In genomic region chr4:148327683-148328082, GRCh38 we compare ENCODE assay signal across 30 cellular contexts.
"Had no signal": no experiment of that assay in that cellular context is flagged by ENCODE, and none has a peak within 500 bp of the region (broad histone marks: within the 10 kb centered on the region; RNA-seq: fewer than 3 reads in every experiment).

No MANE protein-coding gene starts in this region.

- H3K27ac ChIP-seq: adrenal gland, body of pancreas, epithelial cell of prostate, esophagus squamous epithelium, gastroesophageal sphincter had no signal

- H3K4me3 ChIP-seq: adrenal gland, body of pancreas, esophagus squamous epithelium, gastroesophageal sphincter had no signal

- H3K4me1 ChIP-seq: adrenal gland, body of pancreas, esophagus squamous epithelium, gastroesophageal sphincter had no signal

- H3K27me3 ChIP-seq: adrenal gland, body of pancreas, esophagus squamous epithelium, gastroesophageal sphincter had no signal

- H3K27me3 Mint-ChIP-seq: activated CD4-positive, alpha-beta memory T cell treated with anti-CD3 and anti-CD28 coated beads for 36 hours; activated CD4-positive, alpha-beta T cell treated with anti-CD3 and anti-CD28 coated beads for 36 hours; activated CD4-positive, alpha-beta T cell treated with anti-CD3 and anti-CD28 coated beads, Interleukin-2, amount 10 ng/mL, durations not matched to agents 24 days and 14 days; activated naive CD8-positive, alpha-beta T cell; activated T-helper 17 cell treated with anti-CD3 and anti-CD28 coated beads, Interleukin-2, amount 50 U/mL, for 72 hours; T-cell had no signal

- H3K9me3 ChIP-seq: adrenal gland, body of pancreas, esophagus squamous epithelium, gastroesophageal sphincter had no signal

- H3K4me1 Mint-ChIP-seq: activated CD4-positive, alpha-beta T cell treated with anti-CD3 and anti-CD28 coated beads, Interleukin-2, amount 10 ng/mL, durations not matched to agents 24 days and 14 days had no signal

- H3K36me3 ChIP-seq: adrenal gland, esophagus squamous epithelium, gastroesophageal sphincter had no signal

- H3K4me3 Mint-ChIP-seq: activated CD4-positive, alpha-beta memory T cell treated with anti-CD3 and anti-CD28 coated beads for 36 hours; activated CD4-positive, alpha-beta T cell treated with anti-CD3 and anti-CD28 coated beads for 36 hours; activated CD4-positive, alpha-beta T cell treated with anti-CD3 and anti-CD28 coated beads, Interleukin-2, amount 10 ng/mL, durations not matched to agents 24 days and 14 days; activated naive CD8-positive, alpha-beta T cell; activated T-cell treated with anti-CD3 and anti-CD28 coated beads, Interleukin-2, amount 50 U/mL, for 4 hours; activated T-helper 17 cell treated with anti-CD3 and anti-CD28 coated beads, Interleukin-2, amount 50 U/mL, for 72 hours; T-cell; T-helper 1 cell treated with Interleukin-12 subunit alpha and Interleukin-12 subunit beta and Interleukin-4 antibody, amounts not matched to agents 30 μg/mL and 1 μg/mL, for 36 hours; T-helper 2 cell treated with Interferon-gamma antibody and Interleukin-4, amounts not matched to agents 5 μg/mL and 100 μg/mL, for 36 hours had no signal

- ATAC-seq: activated CD4-positive, alpha-beta T cell treated with anti-CD3 and anti-CD28 coated beads for 36 hours; activated T-cell treated with anti-CD3 and anti-CD28 coated beads, Interleukin-2, amount 50 U/mL, for 4 hours; activated T-helper 17 cell treated with anti-CD3 and anti-CD28 coated beads, Interleukin-2, amount 50 U/mL, for 72 hours; body of pancreas; gastroesophageal sphincter; T-cell had no signal

- H3K27ac Mint-ChIP-seq: activated CD4-positive, alpha-beta memory T cell treated with anti-CD3 and anti-CD28 coated beads for 36 hours; activated CD4-positive, alpha-beta T cell treated with anti-CD3 and anti-CD28 coated beads for 36 hours; activated CD4-positive, alpha-beta T cell treated with anti-CD3 and anti-CD28 coated beads, Interleukin-2, amount 10 ng/mL, durations not matched to agents 24 days and 14 days; activated naive CD8-positive, alpha-beta T cell; activated T-helper 17 cell treated with anti-CD3 and anti-CD28 coated beads, Interleukin-2, amount 50 U/mL, for 72 hours; T-cell; T-helper 1 cell treated with Interleukin-12 subunit alpha and Interleukin-12 subunit beta and Interleukin-4 antibody, amounts not matched to agents 30 μg/mL and 1 μg/mL, for 36 hours; T-helper 2 cell treated with Interferon-gamma antibody and Interleukin-4, amounts not matched to agents 5 μg/mL and 100 μg/mL, for 36 hours had no signal

- DNase-seq: activated CD4-positive, alpha-beta memory T cell treated with anti-CD3 and anti-CD28 coated beads for 36 hours; activated CD4-positive, alpha-beta T cell treated with anti-CD3 and anti-CD28 coated beads for 36 hours; activated CD4-positive, alpha-beta T cell treated with anti-CD3 and anti-CD28 coated beads, Interleukin-2, amount 10 ng/mL, durations not matched to agents 24 days and 14 days; activated CD4-positive, CD25-positive, alpha-beta regulatory T cell; activated CD4-positive, CD25-positive, alpha-beta regulatory T cell treated with anti-CD3 and anti-CD28 coated beads, Interleukin-2, amount 50 U/mL, for 72 hours; activated CD8-positive, alpha-beta memory T cell treated with anti-CD3 and anti-CD28 coated beads for 24 hours; activated effector memory CD4-positive, alpha-beta T cell treated with Interleukin-2 at 50 U/mL for 16 hours; activated gamma-delta T cell treated with Interleukin-2 at 50 U/mL for 16 hours; activated naive CD4-positive, alpha-beta T cell treated with anti-CD3 and anti-CD28 coated beads, Interleukin-2, amount 50 U/mL, for 16 hours; activated naive CD4-positive, alpha-beta T cell treated with Interleukin-2 at 50 U/mL for 16 hours; activated T-cell treated with anti-CD3 and anti-CD28 coated beads, Interleukin-2, amount 50 U/mL, for 4 hours; adrenal gland; amygdala; aorta; body of pancreas; caudate nucleus; cortex of kidney; dermis blood vessel endothelial cell; effector CD4-positive, alpha-beta T cell; esophagus squamous epithelium; foreskin melanocyte; SW 1271; T-cell; T1000 had no signal

- H3K9me3 Mint-ChIP-seq: activated T-helper 17 cell treated with anti-CD3 and anti-CD28 coated beads, Interleukin-2, amount 50 U/mL, for 72 hours; T-helper 1 cell treated with Interleukin-12 subunit alpha and Interleukin-12 subunit beta and Interleukin-4 antibody, amounts not matched to agents 30 μg/mL and 1 μg/mL, for 36 hours; T-helper 2 cell treated with Interferon-gamma antibody and Interleukin-4, amounts not matched to agents 5 μg/mL and 100 μg/mL, for 36 hours had no signal
